8 cellular contexts compared by ENCODE assay signal in genomic region chr4:3106339-3107186, GRCh38. TPM values are rescaled to one million over a fixed set of nuclear protein-coding genes. Genes with fewer than 3 reads are reported as not detected.
DNase-seq lines count a peak whose midpoint lies in the region; ATAC-seq and TF ChIP-seq lines count a peak whose summit lies in the region.

No MANE protein-coding gene starts in this region.

- ATAC-seq in GM18909 (IDR thresholded peaks at IDR 0.05; ENCODE audit: poor library complexity, unreplicated experiment) = peak; percentile 89
- ATAC-seq in HG03159 (IDR thresholded peaks at IDR 0.05; ENCODE audit: unreplicated experiment) = peak; percentile 94
- peak; percentile 99 for ATAC-seq in lower lobe of right lung

- peak; percentile 63 to 74 for DNase-seq in AML-193 (lab: John Stamatoyannopoulos, UW)
- DNase-seq in NCI-H526 treated with DMSO at 0.1 percent for 48 hours (lab: John Stamatoyannopoulos, UW) = peak; percentile 3
- DNase-seq in activated CD4-positive, alpha-beta T cell treated with anti-CD3 and anti-CD28 coated beads, Interleukin-2, amount 50 U/mL, for 48 hours = peak; percentile 94 to 96
- DNase-seq in dermis blood vessel endothelial cell = peak; percentile 96
- DNase-seq in lower lobe of right lung = peak; percentile 87
- peak; percentile 80 to 86 (median 85) for DNase-seq in stimulated activated CD4-positive, alpha-beta T cell treated with anti-CD3 and anti-CD28 coated beads, TNF-alpha, amount 100 ng/mL, for 4 hours (ENCODE audit: low read depth in 3 of 3)

- H3K27ac ChIP-seq in lower lobe of right lung = peak overlapping the region; percentile 28

- peaks cover 89% of the 10 kb centered on the region for H3K36me3 ChIP-seq in lower lobe of right lung

- peaks cover 34% of the 10 kb centered on the region for H3K4me1 ChIP-seq in lower lobe of right lung

- H3K4me3 ChIP-seq in lower lobe of right lung = no peak overlapping the region

- H3K27me3 ChIP-seq in lower lobe of right lung (ENCODE audit: low read depth) = no peaks in the 10 kb centered on the region

- TF ChIP-seq CTCF in lower lobe of right lung (IDR thresholded peaks at IDR 0.05) = peak; percentile 96

- no peaks in the 10 kb centered on the region for H3K9me3 ChIP-seq in lower lobe of right lung

- intact Hi-C loops in lower lobe of right lung (cut with DNase I) = no loop called here

RNA-seq across cellular contexts. Expression of gene HTT, which starts 32.1 kb away (rescaled TPM):
- total RNA-seq in dermis blood vessel endothelial cell = 43.9 and 73.8 TPM in 2 replicates
- 73.1 TPM for total RNA-seq in lower lobe of right lung

RNA-seq across cellular contexts. Expression of gene HTT-AS, which starts 32.2 kb away (rescaled TPM):
- total RNA-seq in dermis blood vessel endothelial cell (not detected in 2 replicates), lower lobe of right lung (not detected)

Comparison
In these comparisons a context has a peak if more than half of its experiments do, and no peak if none do; other contexts are left out.
1. DNase-seq: peak in every context shown above with its lines; median percentile 96 in dermis blood vessel endothelial cell; 95 in activated CD4-positive, alpha-beta T cell treated with anti-CD3 and anti-CD28 coated beads, Interleukin-2, amount 50 U/mL, for 48 hours; 87 in lower lobe of right lung; 85 in stimulated activated CD4-positive, alpha-beta T cell treated with anti-CD3 and anti-CD28 coated beads, TNF-alpha, amount 100 ng/mL, for 4 hours; 68 in AML-193; 3 in NCI-H526 treated with DMSO at 0.1 percent for 48 hours.